Comparison of ENCODE assay signal across 29 cellular contexts in the genomic region with DNA sequence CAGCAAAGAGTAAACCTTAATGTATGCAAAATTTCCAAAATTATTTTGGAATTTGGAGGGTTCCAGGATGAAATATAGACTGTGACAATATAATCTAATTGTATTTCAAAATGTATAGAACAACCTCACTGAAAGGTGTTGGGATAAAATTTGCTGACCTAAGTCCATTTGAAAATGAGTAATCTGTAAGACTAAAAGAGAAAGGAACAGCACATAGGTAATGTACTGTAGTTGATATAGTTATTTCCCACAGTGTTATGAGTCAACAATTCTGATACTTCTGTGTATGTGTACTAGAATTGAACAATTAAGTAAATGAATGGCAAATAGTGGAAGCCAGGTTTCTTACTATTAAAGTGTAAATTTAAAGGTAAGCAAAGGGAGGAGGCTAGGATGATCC.
"Had no signal": no experiment of that assay in that cellular context is flagged by ENCODE, and none has a peak within 500 bp of the region (broad histone marks: within the 10 kb centered on the region; RNA-seq: fewer than 3 reads in every experiment).

No MANE protein-coding gene starts in this region.

- H3K4me3 Mint-ChIP-seq: immature natural killer cell; naive thymus-derived CD8-positive, alpha-beta T cell; nephron; neural crest cell; stimulated activated memory B cell treated with anti-CD40 and anti-IgM and Interleukin-4, amounts not matched to agents 10 μg/mL and 1 μg/mL and 100 μg/mL, for 72 hours; stimulated activated naive CD8-positive, alpha-beta T cell treated with anti-CD3 and anti-CD28 coated beads, Interleukin-15, amount 100 ng/mL, for 72 hours; type B pancreatic cell had no signal

- H3K27ac ChIP-seq: left lung, lower lobe of right lung, pancreas, prostate gland, sigmoid colon, spleen, tibial nerve, uterus had no signal

- DNase-seq: hypothalamus; immature natural killer cell; kidney; left colon; left lung; lower lobe of right lung; mammary epithelial cell; mesenchymal stem cell; naive thymus-derived CD8-positive, alpha-beta T cell; nucleus accumbens; pancreas; posterior cingulate gyrus; retina; right cardiac atrium; sigmoid colon; small intestine; spleen; stimulated activated CD4-positive, alpha-beta T cell treated with anti-CD3 and anti-CD28 coated beads, Interleukin-4, amount 100 ng/mL, for 24 hours; stimulated activated naive CD4-positive, alpha-beta T cell treated with Interleukin-2 at 50 U/mL for 16 hours; stimulated activated naive CD8-positive, alpha-beta T cell treated with anti-CD3 and anti-CD28 coated beads, Interleukin-15, amount 100 ng/mL, for 72 hours; substantia nigra; uterus had no signal

- H3K27ac Mint-ChIP-seq: immature natural killer cell; naive thymus-derived CD8-positive, alpha-beta T cell; nephron; stimulated activated memory B cell treated with anti-CD40 and anti-IgM and Interleukin-4, amounts not matched to agents 10 μg/mL and 1 μg/mL and 100 μg/mL, for 72 hours; stimulated activated naive CD8-positive, alpha-beta T cell treated with anti-CD3 and anti-CD28 coated beads, Interleukin-15, amount 100 ng/mL, for 72 hours; type B pancreatic cell had no signal

- H3K4me3 ChIP-seq: left lung, lower lobe of right lung, pancreas, prostate gland, sigmoid colon, spleen, tibial nerve, uterus had no signal

- ATAC-seq: left colon; left lung; lower lobe of right lung; naive thymus-derived CD8-positive, alpha-beta T cell; pancreas; right cardiac atrium; stimulated activated memory B cell treated with anti-CD40 and anti-IgM and Interleukin-4, amounts not matched to agents 10 μg/mL and 1 μg/mL and 100 μg/mL, for 72 hours; stimulated activated naive CD8-positive, alpha-beta T cell treated with anti-CD3 and anti-CD28 coated beads, Interleukin-15, amount 100 ng/mL, for 72 hours had no signal

- H3K9me3 ChIP-seq: pancreas, prostate gland, uterus had no signal

- H3K36me3 Mint-ChIP-seq: stimulated activated memory B cell treated with anti-CD40 and anti-IgM and Interleukin-4, amounts not matched to agents 10 μg/mL and 1 μg/mL and 100 μg/mL, for 72 hours; type B pancreatic cell had no signal

- H3K4me1 ChIP-seq: left lung, lower lobe of right lung, pancreas, prostate gland, sigmoid colon, spleen, tibial nerve, uterus had no signal

- H3K4me1 Mint-ChIP-seq: immature natural killer cell; naive thymus-derived CD8-positive, alpha-beta T cell; nephron; neural crest cell; stimulated activated memory B cell treated with anti-CD40 and anti-IgM and Interleukin-4, amounts not matched to agents 10 μg/mL and 1 μg/mL and 100 μg/mL, for 72 hours; stimulated activated naive CD8-positive, alpha-beta T cell treated with anti-CD3 and anti-CD28 coated beads, Interleukin-15, amount 100 ng/mL, for 72 hours had no signal

- FAIRE-seq: islet of Langerhans, kidney, pancreas, small intestine had no signal

- H3K27me3 ChIP-seq: left lung, pancreas, sigmoid colon, spleen, tibial nerve, uterus had no signal

- H3K36me3 ChIP-seq: left lung, lower lobe of right lung, pancreas, prostate gland, sigmoid colon, spleen, tibial nerve, uterus had no signal
